ENCODE assay signal across 10 cellular contexts in genomic region chr2:1205853-1206252, GRCh38.
"Had no signal": no experiment of that assay in that cellular context is flagged by ENCODE, and none has a peak within 500 bp of the region (broad histone marks: within the 10 kb centered on the region; RNA-seq: fewer than 3 reads in every experiment).

No MANE protein-coding gene starts in this region.

- FAIRE-seq: H1, H54 had no signal

- H3K9ac ChIP-seq: GM23248 had no signal

- H3K4me2 ChIP-seq: GM23338 had no signal

- H2AFZ ChIP-seq: GM23248, GM23338 had no signal

- DNase-seq: GM23248, GOT3, H7, H9, HCEC 1CT, HFFc6 had no signal

- H3K27ac ChIP-seq: GM23248 had no signal

- ATAC-seq: GM23338, HCT116 had no signal

- H3K4me3 ChIP-seq: GM23248, GM23338 had no signal
